ENCODE assay signal across 1 cellular context in the genomic region with DNA sequence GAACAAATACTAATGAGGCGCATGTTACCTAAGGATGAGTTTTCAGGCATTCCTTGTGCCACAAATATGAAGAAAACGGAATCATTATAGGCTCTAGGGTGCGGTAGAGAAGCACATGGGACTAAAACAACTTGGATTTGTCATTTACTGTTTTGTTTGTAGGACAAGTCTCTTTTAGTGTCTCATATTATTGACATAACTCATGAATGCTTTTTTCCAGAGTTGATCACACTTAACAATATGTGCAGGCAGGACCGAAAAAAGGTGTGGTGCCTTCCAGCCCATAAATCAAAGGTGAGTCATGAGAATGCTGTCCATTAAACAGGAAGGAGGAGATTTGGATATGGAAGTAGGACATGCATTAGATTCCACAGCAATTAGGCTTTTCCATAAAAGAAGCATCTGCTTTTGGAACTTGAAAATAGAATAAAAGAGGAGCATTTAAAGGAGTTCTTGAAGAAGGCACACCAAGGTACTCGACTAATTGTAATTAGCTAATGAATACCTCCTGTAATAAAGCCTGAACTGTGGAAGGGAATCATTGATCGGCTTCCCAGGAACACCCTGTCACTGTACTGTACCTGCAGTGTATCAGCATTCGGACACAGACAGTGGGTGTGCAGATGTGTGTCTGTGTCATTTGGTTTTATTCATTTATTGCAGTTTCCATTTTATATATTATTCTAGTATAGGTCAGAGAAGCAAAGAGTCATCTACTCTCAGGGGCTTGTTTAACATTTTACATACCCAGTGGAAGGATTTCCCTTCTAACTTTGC.
TF ChIP-seq lines count a peak whose summit lies in the region.

No MANE protein-coding gene starts in this region.

TF ChIP-seq in IMR-90, 13 proteins besides CTCF, POLR2A, EP300 and RAD21:
- no peak for TF ChIP-seq NFE2L2 (IDR thresholded peaks at IDR 0.05; ENCODE audit: low read depth, low read length)
- TF ChIP-seq MAZ (IDR thresholded peaks at IDR 0.05; ENCODE audit: borderline replicate concordance, low read depth, low read length): no peak
- no peak for TF ChIP-seq CEBPB (IDR thresholded peaks at IDR 0.05; ENCODE audit: low read depth, low read length)
- TF ChIP-seq, protein P1, sequence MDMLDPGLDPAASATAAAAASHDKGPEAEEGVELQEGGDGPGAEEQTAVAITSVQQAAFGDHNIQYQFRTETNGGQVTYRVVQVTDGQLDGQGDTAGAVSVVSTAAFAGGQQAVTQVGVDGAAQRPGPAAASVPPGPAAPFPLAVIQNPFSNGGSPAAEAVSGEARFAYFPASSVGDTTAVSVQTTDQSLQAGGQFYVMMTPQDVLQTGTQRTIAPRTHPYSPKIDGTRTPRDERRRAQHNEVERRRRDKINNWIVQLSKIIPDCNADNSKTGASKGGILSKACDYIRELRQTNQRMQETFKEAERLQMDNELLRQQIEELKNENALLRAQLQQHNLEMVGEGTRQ (IDR thresholded peaks at IDR 0.05; ENCODE audit: low read depth, low read length): no peak
- no peak for TF ChIP-seq FOS (IDR thresholded peaks at IDR 0.05; ENCODE audit: low read depth, low read length)
- TF ChIP-seq RFX5 (IDR thresholded peaks at IDR 0.05; ENCODE audit: low read depth, low read length): no peak
- TF ChIP-seq MXI1 (IDR thresholded peaks at IDR 0.05; ENCODE audit: borderline replicate concordance, low read depth, low read length): no peak
- TF ChIP-seq SMC3 (IDR thresholded peaks at IDR 0.05; ENCODE audit: low read depth, low read length): no peak
TF ChIP-seq in IMR-90: peak in this region for 0.
